In the genomic region with DNA sequence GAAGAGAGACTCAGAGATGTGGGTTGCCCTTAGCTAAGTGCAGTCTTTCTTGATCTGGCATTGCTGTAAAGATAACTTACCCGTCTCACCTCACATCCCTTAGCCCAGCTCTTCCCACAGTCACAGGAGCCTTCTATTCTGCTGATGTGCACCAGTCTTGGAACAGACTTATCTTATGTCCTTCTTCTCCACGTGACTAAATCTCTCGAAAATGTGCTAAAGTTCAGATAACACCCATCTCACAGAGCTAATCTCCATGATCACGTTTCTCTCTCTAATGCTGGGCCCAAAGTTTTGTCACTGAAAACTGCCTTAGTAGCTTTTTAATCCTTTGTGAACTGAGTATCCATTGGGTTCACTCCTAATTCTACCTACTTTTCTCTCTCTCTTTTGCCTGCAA, we compare ENCODE assay signal across 27 cellular contexts.
"Had no signal": no experiment of that assay in that cellular context is flagged by ENCODE, and none has a peak within 500 bp of the region (broad histone marks: within the 10 kb centered on the region; RNA-seq: fewer than 3 reads in every experiment).

No MANE protein-coding gene starts in this region.

- H3K4me1 ChIP-seq: ascending aorta, breast epithelium, colonic mucosa, esophagus squamous epithelium, gastroesophageal sphincter had no signal

- DNase-seq: activated B cell treated with CpG ODN at 0.5 μM for 24 hours; activated CD4-positive, alpha-beta memory T cell treated with anti-CD3 and anti-CD28 coated beads for 36 hours; activated CD4-positive, alpha-beta T cell treated with anti-CD3 and anti-CD28 coated beads for 36 hours; activated CD4-positive, alpha-beta T cell treated with anti-CD3 and anti-CD28 coated beads, Interleukin-2, amount 10 ng/mL, durations not matched to agents 24 days and 14 days; activated CD8-positive, alpha-beta memory T cell treated with anti-CD3 and anti-CD28 coated beads, Interleukin-2, amount 50 U/mL, for 48 hours; activated gamma-delta T cell; activated naive CD4-positive, alpha-beta T cell; activated naive CD4-positive, alpha-beta T cell treated with anti-CD3 and anti-CD28 coated beads, Interleukin-2, amount 10 ng/mL, durations not matched to agents 7 days and 5 days; activated naive CD8-positive, alpha-beta T cell treated with anti-CD3 and anti-CD28 coated beads, Interleukin-2, amount 10 ng/mL, durations not matched to agents 7 days and 5 days; activated T-cell treated with anti-CD3 and anti-CD28 coated beads for 4 hours; activated T-cell treated with anti-CD3 and anti-CD28 coated beads, Interleukin-2, amount 50 U/mL, for 24 hours; activated T-cell treated with anti-CD3 and anti-CD28 coated beads, Interleukin-2, amount 50 U/mL, for 72 hours; central memory CD4-positive, alpha-beta T cell; cerebellar nuclear complex; effector CD8-positive, alpha-beta T cell; esophagus squamous epithelium; foreskin melanocyte; head of caudate nucleus; T-helper 2 cell; WERI-Rb-1 had no signal

- H3K9me3 ChIP-seq: ascending aorta, breast epithelium, colonic mucosa, esophagus squamous epithelium, gastroesophageal sphincter had no signal

- H3K27me3 ChIP-seq: ascending aorta, breast epithelium, cardiac muscle cell, colonic mucosa, esophagus squamous epithelium, gastroesophageal sphincter had no signal

- H3K27ac ChIP-seq: ascending aorta, breast epithelium, cardiac muscle cell, colonic mucosa, esophagus squamous epithelium, gastroesophageal sphincter, WERI-Rb-1 had no signal

- ATAC-seq: activated CD4-positive, alpha-beta T cell treated with anti-CD3 and anti-CD28 coated beads for 36 hours; activated CD4-positive, CD25-positive, alpha-beta regulatory T cell treated with anti-CD3 and anti-CD28 coated beads, Interleukin-2, amount 50 U/mL, for 24 hours; activated naive CD4-positive, alpha-beta T cell treated with anti-CD3 and anti-CD28 coated beads, Interleukin-2, amount 50 U/mL, for 72 hours; activated T-cell treated with anti-CD3 and anti-CD28 coated beads, Interleukin-2, amount 50 U/mL, for 72 hours; gastroesophageal sphincter had no signal

- H3K4me3 ChIP-seq: ascending aorta, breast epithelium, cardiac muscle cell, colonic mucosa, esophagus squamous epithelium, gastroesophageal sphincter had no signal

- H3K36me3 ChIP-seq: breast epithelium, cardiac muscle cell, colonic mucosa, WERI-Rb-1 had no signal
